8 cellular contexts compared by ENCODE assay signal in the genomic region with DNA sequence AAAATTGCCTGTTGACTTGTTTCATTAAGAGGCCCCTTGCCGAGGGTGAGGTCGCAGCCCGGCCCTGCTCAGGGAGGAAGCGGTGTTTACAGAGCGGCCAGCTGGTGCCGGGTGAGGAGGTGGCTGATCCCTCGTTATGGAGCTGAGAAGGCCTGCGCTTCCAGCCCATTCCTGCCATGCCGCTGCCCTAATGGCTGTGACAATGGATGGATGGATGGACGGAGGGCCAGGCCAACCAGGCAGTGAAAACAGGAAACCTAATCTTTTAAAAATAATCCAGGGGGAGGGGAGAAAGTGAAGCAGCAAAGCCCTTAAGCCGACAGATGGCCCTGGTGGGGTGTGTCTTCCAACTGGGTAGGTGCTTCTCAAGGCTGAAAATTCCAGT.
DNase-seq lines count a peak whose midpoint lies in the region; ATAC-seq and TF ChIP-seq lines count a peak whose summit lies in the region.

No MANE protein-coding gene starts in this region.

- intact Hi-C loops in tibial artery (cut with DNase I; ENCODE audit: low total_unique reads): no loop called here

- TF ChIP-seq CTCF in tibial artery (IDR thresholded peaks at IDR 0.05) (no peak), GM13976 (IDR thresholded peaks at IDR 0.05; ENCODE audit: borderline replicate concordance, control extremely low read depth, extremely low read depth, insufficient read depth, missing control alignments) (no peak)

- no peaks in the 10 kb centered on the region for H3K36me3 ChIP-seq in tibial artery

- H3K4me1 ChIP-seq in tibial artery: peaks cover 13 to 100% (median 77%) of the 10 kb centered on the region in 4 donors

- no peaks in the 10 kb centered on the region for H3K27me3 Mint-ChIP-seq in activated naive CD8-positive, alpha-beta T cell treated with anti-CD3 and anti-CD28 coated beads, Interleukin-2, amount 50 U/mL, for 24 hours

- no peaks in the 10 kb centered on the region for H3K9me3 ChIP-seq in tibial artery

- DNase-seq in ELF-1 (ENCODE audit: low read depth, low spot score): peak; percentile 89
- DNase-seq in NCI-H1694 treated with DMSO at 0.1 percent for 48 hours (lab: John Stamatoyannopoulos, UW): peak; percentile 15
- no peak for DNase-seq in activated naive CD8-positive, alpha-beta T cell treated with anti-CD3 and anti-CD28 coated beads, Interleukin-2, amount 50 U/mL, for 24 hours
- peak; percentile 97 for DNase-seq in left kidney (ENCODE audit: low read depth, low spot score)
- DNase-seq in tibial artery: no peak
- DNase-seq in GM13976 (ENCODE audit: low spot score): no peak
- no peak for DNase-seq in SIG-M5 (lab: John Stamatoyannopoulos, UW)

- peak overlapping the region; percentile 82 for H3K27ac Mint-ChIP-seq in activated naive CD8-positive, alpha-beta T cell treated with anti-CD3 and anti-CD28 coated beads, Interleukin-2, amount 50 U/mL, for 24 hours

- peaks cover 97% of the 10 kb centered on the region for H3K4me1 Mint-ChIP-seq in activated naive CD8-positive, alpha-beta T cell treated with anti-CD3 and anti-CD28 coated beads, Interleukin-2, amount 50 U/mL, for 24 hours

- ATAC-seq in activated naive CD8-positive, alpha-beta T cell treated with anti-CD3 and anti-CD28 coated beads, Interleukin-2, amount 50 U/mL, for 24 hours: no peak
- no peak for ATAC-seq in GM18858 (IDR thresholded peaks at IDR 0.05; ENCODE audit: unreplicated experiment)

- H3K27ac ChIP-seq in tibial artery: peak overlapping the region; percentile 37 to 62

- in situ Hi-C loops in GM13976 (cut with MboI; ENCODE audit: low sequenced_read_pairs, unreplicated experiment): no loop called here

- H3K4me3 ChIP-seq in tibial artery: peak overlapping the region in 1 of 2 donors; percentile 22

- peaks cover under 1% of the 10 kb centered on the region for H3K36me3 Mint-ChIP-seq in activated naive CD8-positive, alpha-beta T cell treated with anti-CD3 and anti-CD28 coated beads, Interleukin-2, amount 50 U/mL, for 24 hours (ENCODE audit: low read depth)

- H3K9me3 Mint-ChIP-seq in activated naive CD8-positive, alpha-beta T cell treated with anti-CD3 and anti-CD28 coated beads, Interleukin-2, amount 50 U/mL, for 24 hours: no peaks in the 10 kb centered on the region

- no peaks in the 10 kb centered on the region for H3K27me3 ChIP-seq in tibial artery

- peak overlapping the region; percentile 34 for H3K4me3 Mint-ChIP-seq in activated naive CD8-positive, alpha-beta T cell treated with anti-CD3 and anti-CD28 coated beads, Interleukin-2, amount 50 U/mL, for 24 hours

Comparison
In these comparisons a context has a peak if more than half of its experiments do, and no peak if none do; other contexts are left out.
1. DNase-seq: peak in ELF-1 (single experiment), NCI-H1694 treated with DMSO at 0.1 percent for 48 hours (single experiment) and left kidney (single experiment); none in activated naive CD8-positive, alpha-beta T cell treated with anti-CD3 and anti-CD28 coated beads, Interleukin-2, amount 50 U/mL, for 24 hours (single experiment), tibial artery (0 of 2), GM13976 (single experiment) and SIG-M5 (single experiment).